Comparison of ENCODE assay signal across 24 cellular contexts in the genomic region with DNA sequence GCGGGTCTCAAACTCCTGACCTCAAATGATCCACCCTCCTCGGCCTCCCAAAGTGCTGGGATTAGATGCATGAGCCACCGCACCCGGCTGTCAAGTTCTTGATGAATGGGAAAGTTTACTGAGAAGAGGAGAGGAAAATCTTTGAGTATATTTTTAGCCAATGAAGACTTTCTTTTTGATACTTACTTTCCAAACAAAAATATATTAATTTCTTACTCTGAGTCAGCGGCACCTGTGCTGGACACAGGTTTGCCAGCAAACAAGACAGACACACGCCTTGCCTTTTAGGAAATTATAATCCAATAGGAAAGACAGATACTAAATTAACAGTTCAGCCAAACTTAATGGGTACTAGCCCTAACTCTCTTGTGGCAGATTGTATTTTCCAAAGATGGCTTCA.
"Had no signal": no experiment of that assay in that cellular context is flagged by ENCODE, and none has a peak within 500 bp of the region (broad histone marks: within the 10 kb centered on the region; RNA-seq: fewer than 3 reads in every experiment).

No MANE protein-coding gene starts in this region.

- FAIRE-seq: small intestine, urothelium cell line had no signal

- H3K4me1 ChIP-seq: parathyroid adenoma, psoas muscle, sigmoid colon, stomach, thyroid gland, upper lobe of left lung, vagina had no signal

- H3K36me3 ChIP-seq: neural progenitor cell, ovary, right lobe of liver, sigmoid colon, stomach, thoracic aorta, thyroid gland, tibial nerve, upper lobe of left lung, vagina had no signal

- H3K9me3 ChIP-seq: ovary, psoas muscle, right lobe of liver, sigmoid colon, thoracic aorta, thyroid gland, vagina had no signal

- H3K27me3 ChIP-seq: neural progenitor cell, ovary, right lobe of liver, sigmoid colon, stomach, thyroid gland, tibial nerve, upper lobe of left lung, vagina had no signal

- H3K27ac ChIP-seq: neural progenitor cell, ovary, parathyroid adenoma, psoas muscle, right lobe of liver, sigmoid colon, stomach, thoracic aorta, thyroid gland, tibial nerve, upper lobe of left lung, vagina had no signal

- H3K4me3 ChIP-seq: neural progenitor cell, ovary, psoas muscle, right lobe of liver, sigmoid colon, stomach, thoracic aorta, thyroid gland, tibial nerve, upper lobe of left lung, vagina had no signal

- H3K4me2 ChIP-seq: neural progenitor cell had no signal

- H2AFZ ChIP-seq: neural progenitor cell, parathyroid adenoma had no signal

- DNase-seq: occipital lobe; ovary; posterior cingulate gyrus; psoas muscle; right cardiac atrium; right lobe of liver; sigmoid colon; small intestine; stimulated activated CD4-positive, alpha-beta T cell treated with anti-CD3 and anti-CD28 coated beads, Interleukin-15, amount 100 ng/mL, for 24 hours; stimulated activated CD4-positive, alpha-beta T cell treated with anti-CD3 and anti-CD28 coated beads, Interleukin-2, amount 100 ng/mL, for 24 hours; stimulated activated CD4-positive, alpha-beta T cell treated with anti-CD3 and anti-CD28 coated beads, Interleukin-2, amount 100 ng/mL, for 48 hours; stimulated activated CD4-positive, alpha-beta T cell treated with anti-CD3 and anti-CD28 coated beads, Interleukin-4, amount 100 ng/mL, for 24 hours; stimulated activated naive B cell treated with anti-CD40 and anti-IgM and Interleukin-4, amounts not matched to agents 10 μg/mL and 1 μg/mL and 100 μg/mL, for 72 hours; stimulated activated naive CD4-positive, alpha-beta T cell treated with Interleukin-2 at 50 U/mL for 16 hours; stomach; thyroid gland; upper lobe of left lung had no signal

- H3K9ac ChIP-seq: neural progenitor cell, parathyroid adenoma had no signal

- ATAC-seq: psoas muscle; right cardiac atrium; right lobe of liver; stimulated activated effector memory CD8-positive, alpha-beta T cell treated with anti-CD3 and anti-CD28 coated beads, Interleukin-12 subunit alpha, Interleukin-12 subunit beta, amount 100 ng/mL, for 72 hours; stimulated activated naive B cell treated with anti-CD40 and anti-IgM and Interleukin-4, amounts not matched to agents 10 μg/mL and 1 μg/mL and 100 μg/mL, for 72 hours had no signal

- H3K79me2 ChIP-seq: parathyroid adenoma had no signal
